ENCODE assay signal across 11 cellular contexts in the genomic region with DNA sequence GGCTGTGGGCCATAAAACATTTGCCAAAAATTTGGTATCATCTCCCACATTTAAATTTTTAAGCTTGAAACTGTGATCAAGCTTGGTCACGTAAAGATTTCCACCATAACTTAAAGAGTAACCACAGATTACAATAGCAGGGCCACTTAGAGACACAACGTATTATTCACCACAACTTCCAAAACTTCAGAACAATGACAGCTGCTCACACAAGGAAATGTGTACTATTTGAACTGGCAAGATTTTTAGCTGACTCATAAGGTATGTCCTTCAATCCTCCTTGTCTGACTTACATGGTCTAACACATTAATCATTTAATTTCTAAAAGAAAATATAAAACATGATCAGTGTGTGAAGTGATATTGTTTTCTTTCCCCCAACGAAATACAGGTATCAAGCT.
DNase-seq lines count a peak whose midpoint lies in the region; ATAC-seq, FAIRE-seq and TF ChIP-seq lines count a peak whose summit lies in the region.
"Had no signal": no experiment of that assay in that cellular context is flagged by ENCODE, and none has a peak within 500 bp of the region (broad histone marks: within the 10 kb centered on the region; RNA-seq: fewer than 3 reads in every experiment).

No MANE protein-coding gene starts in this region.

- TF ChIP-seq RAD21 in K562 (CRISPR knock-in tag; conservative IDR thresholded peaks at IDR 0.05 in 1 of 2, IDR thresholded peaks at IDR 0.05 in 1 of 2): no peak

- TF ChIP-seq POLR2A in K562 (conservative IDR thresholded peaks at IDR 0.05) (no peak), gastroesophageal sphincter (IDR thresholded peaks at IDR 0.05) (no peak)

- no peak overlapping the region for H3K4me2 ChIP-seq in K562 (ENCODE audit: insufficient read depth, low read length)

- no peaks in the 10 kb centered on the region for H3K79me2 ChIP-seq in K562 (ENCODE audit: control insufficient read depth, insufficient read depth, low read length)

- no peak overlapping the region for H2AFZ ChIP-seq in K562 (ENCODE audit: low read depth, low read length)

- 18% methylated on average over 3 of the region's 3 CpGs for WGBS in K562 (ENCODE audit: insufficient coverage, low coverage, missing lambda C conversion rate)
- WGBS in gastroesophageal sphincter (ENCODE audit: low coverage in 1 of 2), 2 donors: 64 to 66% methylated on average over 3 of the region's 3 CpGs

- CTCF ChIA-PET in K562 (lab: Yijun Ruan, JAX; ENCODE audit: low intra/inter-chr PET ratio): no interaction called here

- POLR2A ChIA-PET in K562 (lab: Yijun Ruan, JAX): interaction anchor here (0.8 to 1.0 kb wide), 2 partner anchors 13 to 23 kb away, joined by 3 read pairs; no protein-coding TSS in a partner anchor
- POLR2A ChIA-PET in naive thymus-derived CD8-positive, alpha-beta T cell (lab: Charles Lee): no interaction called here

- H3K4me1 ChIP-seq in K562 (replicated peaks in 1 of 2; ENCODE audit: control insufficient read depth in 2 of 2, insufficient read depth in 2 of 2, low read length in 2 of 2) (no peaks in the 10 kb centered on the region), gastroesophageal sphincter (peaks cover 4 to 75% (median 7%) of the 10 kb centered on the region in 3 donors)

- H3K4me3 ChIP-seq in K562: no peak overlapping the region
- H3K4me3 ChIP-seq in gastroesophageal sphincter: no peak overlapping the region

- no peak for ATAC-seq in K562
- no peak for ATAC-seq in gastroesophageal sphincter
- ATAC-seq in GM21390 (IDR thresholded peaks at IDR 0.05; ENCODE audit: unreplicated experiment): no peak
- no peak for ATAC-seq in naive thymus-derived CD8-positive, alpha-beta T cell
- ATAC-seq: activated CD4-positive, CD25-positive, alpha-beta regulatory T cell treated with anti-CD3 and anti-CD28 coated beads, Interleukin-2, amount 50 U/mL, for 24 hours had no signal

- H3K27ac ChIP-seq in K562 (ENCODE audit: extremely low read depth, low read depth, low read length) (no peak overlapping the region), gastroesophageal sphincter (no peak overlapping the region)

- H4K20me1 ChIP-seq in K562 (replicated peaks; ENCODE audit: control insufficient read depth, insufficient read depth, low read length): 0 out of 2 replicates have a peak, but pooled peaks cover 6% of the 10 kb centered on the region

- no peak overlapping the region for H3K9ac ChIP-seq in K562 (ENCODE audit: insufficient read depth in 1 of 2, low read depth in 2 of 2, low read length in 2 of 2)

- H3K9me3 ChIP-seq in K562 (replicated peaks; ENCODE audit: control insufficient read depth, insufficient read depth, low read depth, low read length) (no peaks in the 10 kb centered on the region), gastroesophageal sphincter (no peaks in the 10 kb centered on the region)

- H3K27me3 Mint-ChIP-seq in naive thymus-derived CD8-positive, alpha-beta T cell: no peaks in the 10 kb centered on the region

- TF ChIP-seq EP300 in K562 (IDR thresholded peaks at IDR 0.05; ENCODE audit: low read length) (no peak), gastroesophageal sphincter (IDR thresholded peaks at IDR 0.05) (no peak)

- BruUV-seq in K562 (replicated peaks; lab: Mats Ljungman, UMichigan): no TSS peak

- intact Hi-C loops in K562 (cut with micrococcal nuclease): no loop called here

- H3K4me1 Mint-ChIP-seq in naive thymus-derived CD8-positive, alpha-beta T cell: no peaks in the 10 kb centered on the region

- no peak for TF ChIP-seq CTCF in K562 (IDR thresholded peaks at IDR 0.05 in 2 of 3, conservative IDR thresholded peaks at IDR 0.05 in 1 of 3; ENCODE audit: insufficient read depth in 2 of 3, low read depth in 1 of 3, low read length in 3 of 3)
- TF ChIP-seq CTCF in gastroesophageal sphincter (IDR thresholded peaks at IDR 0.05): no peak

- H3K27me3 ChIP-seq in K562 (ENCODE audit: control insufficient read depth in 2 of 2, insufficient read depth in 2 of 2, low read length in 2 of 2) (no peaks in the 10 kb centered on the region), gastroesophageal sphincter (no peaks in the 10 kb centered on the region)

- DNase-seq in A172 (ENCODE audit: low spot score) (peak; percentile 75), HPDE6-E6E7 (ENCODE audit: extremely low spot score) (peak; percentile 4), K562 (ENCODE audit: extremely low read depth in 1 of 4, low spot score in 3 of 4) (no peak), kidney glomerular epithelial cell (lab: John Stamatoyannopoulos, UW) (peak; percentile 82), NCI-H1105 (lab: John Stamatoyannopoulos, UW) (no peak)
- no peak for DNase-seq in naive thymus-derived CD8-positive, alpha-beta T cell
- DNase-seq: NCI-H2029 had no signal

- H3K4me3 Mint-ChIP-seq in naive thymus-derived CD8-positive, alpha-beta T cell: no peak overlapping the region

- no peaks in the 10 kb centered on the region for H3K9me1 ChIP-seq in K562 (ENCODE audit: control insufficient read depth, insufficient read depth, low read length)

- no peak overlapping the region for H3K27ac Mint-ChIP-seq in naive thymus-derived CD8-positive, alpha-beta T cell
- H3K27ac Mint-ChIP-seq: activated T-helper 2 cell treated with anti-CD3 and anti-CD28 coated beads, Interferon-gamma antibody, Interleukin-2, Interleukin-4, amounts not matched to agents 10 μg/mL and 5 μg/mL and 100 μg/mL, durations not matched to agents 14 hours and 24 hours and 36 hours had no signal

- H3K9me3 Mint-ChIP-seq in naive thymus-derived CD8-positive, alpha-beta T cell: no peaks in the 10 kb centered on the region
- H3K9me3 Mint-ChIP-seq: activated T-helper 2 cell treated with anti-CD3 and anti-CD28 coated beads, Interferon-gamma antibody, Interleukin-2, Interleukin-4, amounts not matched to agents 10 μg/mL and 5 μg/mL and 100 μg/mL, durations not matched to agents 14 hours and 24 hours and 36 hours had no signal

- H3K36me3 ChIP-seq in K562 (ENCODE audit: control insufficient read depth, insufficient read depth, low read length) (no peaks in the 10 kb centered on the region), gastroesophageal sphincter (no peaks in the 10 kb centered on the region)

- H3K36me3 Mint-ChIP-seq in naive thymus-derived CD8-positive, alpha-beta T cell: no peaks in the 10 kb centered on the region

- in situ Hi-C loops in K562 (cut with MboI): no loop called here

- no peak for FAIRE-seq in K562 (lab: Jason Lieb, UNC)

TF ChIP-seq in K562, 482 proteins besides CTCF, POLR2A, EP300 and RAD21 (continues in another document):
- TF ChIP-seq MTA3 (IDR thresholded peaks at IDR 0.05; ENCODE audit: borderline replicate concordance): no peak
- no peak for TF ChIP-seq IFI16 (CRISPR knock-in tag; IDR thresholded peaks at IDR 0.05)
- TF ChIP-seq, protein P1, sequence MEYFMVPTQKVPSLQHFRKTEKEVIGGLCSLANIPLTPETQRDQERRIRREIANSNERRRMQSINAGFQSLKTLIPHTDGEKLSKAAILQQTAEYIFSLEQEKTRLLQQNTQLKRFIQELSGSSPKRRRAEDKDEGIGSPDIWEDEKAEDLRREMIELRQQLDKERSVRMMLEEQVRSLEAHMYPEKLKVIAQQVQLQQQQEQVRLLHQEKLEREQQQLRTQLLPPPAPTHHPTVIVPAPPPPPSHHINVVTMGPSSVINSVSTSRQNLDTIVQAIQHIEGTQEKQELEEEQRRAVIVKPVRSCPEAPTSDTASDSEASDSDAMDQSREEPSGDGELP (CRISPR knock-in tag; IDR thresholded peaks at IDR 0.05; ENCODE audit: borderline replicate concordance): no peak
- TF ChIP-seq, protein P2, sequence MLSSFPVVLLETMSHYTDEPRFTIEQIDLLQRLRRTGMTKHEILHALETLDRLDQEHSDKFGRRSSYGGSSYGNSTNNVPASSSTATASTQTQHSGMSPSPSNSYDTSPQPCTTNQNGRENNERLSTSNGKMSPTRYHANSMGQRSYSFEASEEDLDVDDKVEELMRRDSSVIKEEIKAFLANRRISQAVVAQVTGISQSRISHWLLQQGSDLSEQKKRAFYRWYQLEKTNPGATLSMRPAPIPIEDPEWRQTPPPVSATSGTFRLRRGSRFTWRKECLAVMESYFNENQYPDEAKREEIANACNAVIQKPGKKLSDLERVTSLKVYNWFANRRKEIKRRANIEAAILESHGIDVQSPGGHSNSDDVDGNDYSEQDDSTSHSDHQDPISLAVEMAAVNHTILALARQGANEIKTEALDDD (IDR thresholded peaks at IDR 0.05): no peak
- TF ChIP-seq MBD2 (IDR thresholded peaks at IDR 0.05; ENCODE audit: borderline replicate concordance, low read depth): no peak
- no peak for TF ChIP-seq ZNF584 (CRISPR knock-in tag; IDR thresholded peaks at IDR 0.05; ENCODE audit: low read depth)
- peak; percentile 67 for TF ChIP-seq ZNF316 (IDR thresholded peaks at IDR 0.05)
- TF ChIP-seq MLLT1 (IDR thresholded peaks at IDR 0.05): no peak
- no peak for TF ChIP-seq HMGXB4 (CRISPR knock-in tag; IDR thresholded peaks at IDR 0.05)

Comparison
In these comparisons a context has a peak if more than half of its experiments do, and no peak if none do; other contexts are left out.
1. DNase-seq: peak in A172 (single experiment), HPDE6-E6E7 (single experiment) and kidney glomerular epithelial cell (single experiment); none in K562 (0 of 4), naive thymus-derived CD8-positive, alpha-beta T cell (0 of 10) and NCI-H1105 (single experiment).